In the genomic region with DNA sequence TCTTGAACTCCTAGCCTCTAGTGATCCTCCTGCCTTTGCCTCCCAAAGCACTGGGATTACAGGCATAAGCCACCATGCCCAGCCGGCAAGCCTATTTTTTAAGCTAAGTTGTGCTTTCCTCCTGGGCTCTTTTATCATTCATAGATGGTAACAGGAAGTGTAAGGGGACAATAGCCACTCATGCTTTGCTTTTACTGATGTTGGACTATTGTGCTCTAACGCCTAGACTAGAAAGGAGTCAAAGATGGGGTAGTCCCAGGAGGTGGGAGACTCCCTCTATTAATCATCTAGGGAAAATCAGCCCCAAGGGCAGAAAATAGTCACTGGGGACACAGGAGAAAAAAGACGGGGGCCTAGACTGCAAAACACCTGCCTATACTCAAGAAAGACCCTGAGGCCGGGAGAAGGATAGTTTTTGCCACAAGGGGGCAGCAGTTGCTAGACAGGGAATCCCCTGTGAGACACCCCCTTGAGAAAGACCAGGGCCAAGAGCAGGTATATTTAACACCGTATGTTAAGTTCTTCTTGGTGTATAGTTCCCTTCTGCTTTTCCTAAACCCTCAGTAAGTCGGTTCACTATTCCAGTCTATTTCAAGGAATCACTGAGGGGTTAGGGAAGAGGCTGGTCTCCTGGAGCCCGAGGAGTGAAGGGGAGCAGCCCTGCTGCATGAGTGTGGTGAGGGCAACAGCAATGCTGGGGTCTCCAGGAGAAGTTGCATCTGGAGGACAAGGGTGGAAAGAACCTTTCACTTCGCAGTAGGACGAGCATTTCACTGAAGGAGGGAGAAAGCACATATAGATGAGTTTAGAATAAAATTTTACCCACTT, we compare ENCODE assay signal across 8 cellular contexts.
DNase-seq lines count a peak whose midpoint lies in the region; ATAC-seq lines count a peak whose summit lies in the region.

No MANE protein-coding gene starts in this region.

- no peak for ATAC-seq in HG02885 (IDR thresholded peaks at IDR 0.05; ENCODE audit: poor library complexity, unreplicated experiment)

- peaks cover 29% of the 10 kb centered on the region for H3K4me1 Mint-ChIP-seq in T-helper 2 cell treated with Interferon-gamma antibody and Interleukin-4, amounts not matched to agents 5 μg/mL and 100 μg/mL, for 36 hours (ENCODE audit: low read depth)

- DNase-seq in NCI-H2171 treated with DMSO at 0.1 percent for 48 hours (lab: John Stamatoyannopoulos, UW) = peak; percentile 23
- DNase-seq in NCI-H2171 (lab: John Stamatoyannopoulos, UW) = no peak
- peak; percentile 71 for DNase-seq in KBM-7
- peak; percentile 26 for DNase-seq in T-helper 2 cell treated with Interferon-gamma antibody and Interleukin-4, amounts not matched to agents 5 μg/mL and 100 μg/mL, for 36 hours (ENCODE audit: low spot score)
- peak; percentile 41 for DNase-seq in amniotic epithelial cell (ENCODE audit: low read depth)
- peak; percentile 44 for DNase-seq in kidney tubule cell (ENCODE audit: low spot score)
- peak; percentile 66 for DNase-seq in stimulated activated CD8-positive, alpha-beta memory T cell treated with anti-CD3 and anti-CD28 coated beads, Interleukin-12 subunit alpha, Interleukin-12 subunit beta, amount 100 ng/mL, for 1 hour (ENCODE audit: low read depth)

- H3K36me3 Mint-ChIP-seq in T-helper 2 cell treated with Interferon-gamma antibody and Interleukin-4, amounts not matched to agents 5 μg/mL and 100 μg/mL, for 36 hours (ENCODE audit: low read depth) = no peaks in the 10 kb centered on the region

- no peak overlapping the region for H3K4me3 Mint-ChIP-seq in T-helper 2 cell treated with Interferon-gamma antibody and Interleukin-4, amounts not matched to agents 5 μg/mL and 100 μg/mL, for 36 hours

- in situ Hi-C loops in KBM-7 (cut with MboI; ENCODE audit: low pct_unique_long_range_greater_than_20kb, low sequenced_read_pairs) = no loop called here

- H3K27me3 Mint-ChIP-seq in T-helper 2 cell treated with Interferon-gamma antibody and Interleukin-4, amounts not matched to agents 5 μg/mL and 100 μg/mL, for 36 hours (ENCODE audit: low read depth) = peaks cover 34% of the 10 kb centered on the region

- no peak overlapping the region for H3K27ac Mint-ChIP-seq in T-helper 2 cell treated with Interferon-gamma antibody and Interleukin-4, amounts not matched to agents 5 μg/mL and 100 μg/mL, for 36 hours

- H3K9me3 Mint-ChIP-seq in T-helper 2 cell treated with Interferon-gamma antibody and Interleukin-4, amounts not matched to agents 5 μg/mL and 100 μg/mL, for 36 hours = no peaks in the 10 kb centered on the region
